ENCODE assay signal across 1 cellular context in genomic region chr3:186746008-186746407, GRCh38.
A peak's percentile ranks its signal among the peaks of the same experiment; 100 is the strongest.
TF ChIP-seq lines count a peak whose summit lies in the region.

No MANE protein-coding gene starts in this region.

TF ChIP-seq in HepG2, 621 proteins besides CTCF, POLR2A, EP300 and RAD21 (continued from another document and continues in another):
- TF ChIP-seq ZFP91 (CRISPR knock-in tag; IDR thresholded peaks at IDR 0.05; ENCODE audit: borderline replicate concordance) (no peak), NFRKB (IDR thresholded peaks at IDR 0.05) (no peak), ZNF510 (CRISPR knock-in tag; IDR thresholded peaks at IDR 0.05; ENCODE audit: low read depth) (0 out of 2 replicates have a peak, but pooled peaks have one; percentile 43), GRHL1 (CRISPR knock-in tag; conservative IDR thresholded peaks at IDR 0.05) (no peak), ZEB1 (IDR thresholded peaks at IDR 0.05; ENCODE audit: insufficient replicate concordance, low read depth) (no peak), MAF1 (CRISPR knock-in tag; IDR thresholded peaks at IDR 0.05; ENCODE audit: borderline replicate concordance) (no peak), SOX6 (IDR thresholded peaks at IDR 0.05) (no peak), SOX6 (CRISPR knock-in tag; IDR thresholded peaks at IDR 0.05) (peak; percentile 42), ZHX2 (IDR thresholded peaks at IDR 0.05; ENCODE audit: low read depth) (0 out of 2 replicates have a peak, but pooled peaks have one; percentile 33), ZHX2 (CRISPR knock-in tag; IDR thresholded peaks at IDR 0.05; ENCODE audit: borderline replicate concordance) (no peak), ETV6 (CRISPR knock-in tag; conservative IDR thresholded peaks at IDR 0.05) (no peak), ZNF607 (CRISPR knock-in tag; IDR thresholded peaks at IDR 0.05; ENCODE audit: borderline replicate concordance) (0 out of 2 replicates have a peak, but pooled peaks have one; percentile 25), ZHX1 (CRISPR knock-in tag; IDR thresholded peaks at IDR 0.05; ENCODE audit: low read depth) (0 out of 2 replicates have a peak, but pooled peaks have one; percentile 19), ZNF792 (CRISPR knock-in tag; IDR thresholded peaks at IDR 0.05) (peak; percentile 62; the same call in 1 of the 2 replicates), HNF4G (IDR thresholded peaks at IDR 0.05; ENCODE audit: borderline replicate concordance, low read depth, low read length) (no peak), HNF4G (CRISPR knock-in tag; IDR thresholded peaks at IDR 0.05; ENCODE audit: borderline replicate concordance, low read depth) (no peak), GABPB1 (CRISPR knock-in tag; IDR thresholded peaks at IDR 0.05) (peak; percentile 68), ZNF503 (CRISPR knock-in tag; IDR thresholded peaks at IDR 0.05) (no peak), ATRX (CRISPR knock-in tag; IDR thresholded peaks at IDR 0.05; ENCODE audit: borderline replicate concordance) (no peak), ATF5 (CRISPR knock-in tag; IDR thresholded peaks at IDR 0.05; ENCODE audit: low read depth) (no peak), KDM2A (CRISPR knock-in tag; IDR thresholded peaks at IDR 0.05; ENCODE audit: borderline replicate concordance, low read depth) (peak; percentile 33; the same call in 1 of the 2 replicates), ZNF670 (CRISPR knock-in tag; IDR thresholded peaks at IDR 0.05; ENCODE audit: borderline replicate concordance) (peak; percentile 68; the same call in 1 of the 2 replicates), IRX3 (CRISPR knock-in tag; IDR thresholded peaks at IDR 0.05; ENCODE audit: borderline replicate concordance, low read depth) (no peak), MXI1 (IDR thresholded peaks at IDR 0.05; ENCODE audit: borderline replicate concordance, low read depth, low read length) (peak; percentile 25; the same call in 1 of the 3 replicates), JUNB (CRISPR knock-in tag; IDR thresholded peaks at IDR 0.05; ENCODE audit: borderline replicate concordance) (no peak), ZNF296 (CRISPR knock-in tag; conservative IDR thresholded peaks at IDR 0.05) (no peak), ZFY (CRISPR knock-in tag; IDR thresholded peaks at IDR 0.05) (peak; percentile 26; the same call in 1 of the 2 replicates), KDM5B (CRISPR knock-in tag; IDR thresholded peaks at IDR 0.05; ENCODE audit: borderline replicate concordance) (no peak), SMARCC2 (IDR thresholded peaks at IDR 0.05) (no peak), ZNF646 (CRISPR knock-in tag; IDR thresholded peaks at IDR 0.05) (no peak), HMG20B (CRISPR knock-in tag; conservative IDR thresholded peaks at IDR 0.05) (no peak), HNF1B (CRISPR knock-in tag; IDR thresholded peaks at IDR 0.05) (peak; percentile 54; the same call in 1 of the 2 replicates)
